17 cellular contexts compared by ENCODE assay signal in genomic region chr1:247494746-247495145, GRCh38. TPM values are rescaled to one million over a fixed set of nuclear protein-coding genes. Genes with fewer than 3 reads are reported as not detected.
DNase-seq lines count a peak whose midpoint lies in the region; ATAC-seq and TF ChIP-seq lines count a peak whose summit lies in the region.
"Had no signal": no experiment of that assay in that cellular context is flagged by ENCODE, and none has a peak within 500 bp of the region (broad histone marks: within the 10 kb centered on the region; RNA-seq: fewer than 3 reads in every experiment).

No MANE protein-coding gene starts in this region.

- no peak overlapping the region for H3K27ac Mint-ChIP-seq in stimulated activated naive B cell treated with anti-CD40 and anti-IgM and Interleukin-4, amounts not matched to agents 10 μg/mL and 1 μg/mL and 100 μg/mL, for 72 hours
- H3K27ac Mint-ChIP-seq in activated T-helper 1 cell treated with anti-CD3 and anti-CD28 coated beads, Interleukin-12 subunit alpha, Interleukin-12 subunit beta, Interleukin-2, Interleukin-4 antibody, amounts not matched to agents 30 ng/mL and 10 ng/mL and 1 ng/mL, durations not matched to agents 14 hours and 24 hours and 36 hours: no peak overlapping the region
- H3K27ac Mint-ChIP-seq: activated T-helper 17 cell treated with anti-CD3 and anti-CD28 coated beads, Interleukin-2, amount 50 U/mL, for 72 hours; CD8-positive, alpha-beta T cell; T-helper 2 cell treated with Interferon-gamma antibody and Interleukin-4, amounts not matched to agents 5 μg/mL and 100 μg/mL, for 36 hours had no signal

- H3K9me3 Mint-ChIP-seq in stimulated activated naive B cell treated with anti-CD40 and anti-IgM and Interleukin-4, amounts not matched to agents 10 μg/mL and 1 μg/mL and 100 μg/mL, for 72 hours: no peaks in the 10 kb centered on the region
- H3K9me3 Mint-ChIP-seq in activated T-helper 1 cell treated with anti-CD3 and anti-CD28 coated beads, Interleukin-12 subunit alpha, Interleukin-12 subunit beta, Interleukin-2, Interleukin-4 antibody, amounts not matched to agents 30 ng/mL and 10 ng/mL and 1 ng/mL, durations not matched to agents 14 hours and 24 hours and 36 hours: no peaks in the 10 kb centered on the region
- H3K9me3 Mint-ChIP-seq: activated T-helper 17 cell treated with anti-CD3 and anti-CD28 coated beads, Interleukin-2, amount 50 U/mL, for 72 hours; CD8-positive, alpha-beta T cell; T-helper 2 cell treated with Interferon-gamma antibody and Interleukin-4, amounts not matched to agents 5 μg/mL and 100 μg/mL, for 36 hours had no signal

- H3K9me3 ChIP-seq in right atrium auricular region: no peaks in the 10 kb centered on the region

- no peak for TF ChIP-seq CTCF in right atrium auricular region (IDR thresholded peaks at IDR 0.05)

- ATAC-seq in GM19467 (IDR thresholded peaks at IDR 0.05; ENCODE audit: unreplicated experiment): peak; percentile 56
- ATAC-seq in HG03565 (IDR thresholded peaks at IDR 0.05; ENCODE audit: unreplicated experiment): peak; percentile 48
- ATAC-seq in stimulated activated naive B cell treated with anti-CD40 and anti-IgM and Interleukin-4, amounts not matched to agents 10 μg/mL and 1 μg/mL and 100 μg/mL, for 72 hours (replicated peaks): peak; percentile 71 to 81
- no peak for ATAC-seq in GM19324 (IDR thresholded peaks at IDR 0.05; ENCODE audit: low FRiP score, unreplicated experiment)
- ATAC-seq: activated T-helper 17 cell treated with anti-CD3 and anti-CD28 coated beads, Interleukin-2, amount 50 U/mL, for 72 hours; CD8-positive, alpha-beta T cell had no signal

- no peaks in the 10 kb centered on the region for H3K27me3 ChIP-seq in right atrium auricular region

- no peaks in the 10 kb centered on the region for H3K4me1 ChIP-seq in right atrium auricular region

- no peaks in the 10 kb centered on the region for H3K36me3 Mint-ChIP-seq in stimulated activated naive B cell treated with anti-CD40 and anti-IgM and Interleukin-4, amounts not matched to agents 10 μg/mL and 1 μg/mL and 100 μg/mL, for 72 hours
- no peaks in the 10 kb centered on the region for H3K36me3 Mint-ChIP-seq in activated T-helper 1 cell treated with anti-CD3 and anti-CD28 coated beads, Interleukin-12 subunit alpha, Interleukin-12 subunit beta, Interleukin-2, Interleukin-4 antibody, amounts not matched to agents 30 ng/mL and 10 ng/mL and 1 ng/mL, durations not matched to agents 14 hours and 24 hours and 36 hours (ENCODE audit: low read depth)
- H3K36me3 Mint-ChIP-seq: CD8-positive, alpha-beta T cell had no signal

- H3K27me3 Mint-ChIP-seq in stimulated activated naive B cell treated with anti-CD40 and anti-IgM and Interleukin-4, amounts not matched to agents 10 μg/mL and 1 μg/mL and 100 μg/mL, for 72 hours: peaks cover 7 to 24% of the 10 kb centered on the region in 2 donors
- H3K27me3 Mint-ChIP-seq in activated T-helper 1 cell treated with anti-CD3 and anti-CD28 coated beads, Interleukin-12 subunit alpha, Interleukin-12 subunit beta, Interleukin-2, Interleukin-4 antibody, amounts not matched to agents 30 ng/mL and 10 ng/mL and 1 ng/mL, durations not matched to agents 14 hours and 24 hours and 36 hours (ENCODE audit: insufficient read depth): peaks cover 9% of the 10 kb centered on the region

- no peak overlapping the region for H3K27ac ChIP-seq in right atrium auricular region

- H3K4me1 Mint-ChIP-seq in stimulated activated naive B cell treated with anti-CD40 and anti-IgM and Interleukin-4, amounts not matched to agents 10 μg/mL and 1 μg/mL and 100 μg/mL, for 72 hours: no peaks in the 10 kb centered on the region
- no peaks in the 10 kb centered on the region for H3K4me1 Mint-ChIP-seq in activated T-helper 1 cell treated with anti-CD3 and anti-CD28 coated beads, Interleukin-12 subunit alpha, Interleukin-12 subunit beta, Interleukin-2, Interleukin-4 antibody, amounts not matched to agents 30 ng/mL and 10 ng/mL and 1 ng/mL, durations not matched to agents 14 hours and 24 hours and 36 hours (ENCODE audit: low read depth)
- H3K4me1 Mint-ChIP-seq: activated T-helper 17 cell treated with anti-CD3 and anti-CD28 coated beads, Interleukin-2, amount 50 U/mL, for 72 hours had no signal

- intact Hi-C loops in activated T-helper 1 cell treated with anti-CD3 and anti-CD28 coated beads, Interleukin-12 subunit alpha, Interleukin-12 subunit beta, Interleukin-2, Interleukin-4 antibody, amounts not matched to agents 30 ng/mL and 10 ng/mL and 1 ng/mL, durations not matched to agents 14 hours and 24 hours and 36 hours (cut with micrococcal nuclease): no loop called here

- DNase-seq in SKM-1 treated with dmso at 0.1 percent for 144 hours (lab: John Stamatoyannopoulos, UW; ENCODE audit: unreplicated experiment): peak; percentile 93
- no peak for DNase-seq in stimulated activated naive B cell treated with anti-CD40 and anti-IgM and Interleukin-4, amounts not matched to agents 10 μg/mL and 1 μg/mL and 100 μg/mL, for 72 hours
- no peak for DNase-seq in activated T-helper 1 cell treated with anti-CD3 and anti-CD28 coated beads, Interleukin-12 subunit alpha, Interleukin-12 subunit beta, Interleukin-2, Interleukin-4 antibody, amounts not matched to agents 30 ng/mL and 10 ng/mL and 1 ng/mL, durations not matched to agents 14 hours and 24 hours and 36 hours (ENCODE audit: low spot score)
- no peak for DNase-seq in right atrium auricular region (ENCODE audit: low spot score)
- DNase-seq: activated CD4-positive, alpha-beta T cell treated with anti-CD3 and anti-CD28 coated beads, Interleukin-2, amount 50 U/mL, for 1 hour; CD8-positive, alpha-beta T cell; NCI-H1092; NCI-H446; small intestine had no signal

- H3K36me3 ChIP-seq in right atrium auricular region: no peaks in the 10 kb centered on the region

- no peak overlapping the region for H3K4me3 ChIP-seq in right atrium auricular region

- no peak overlapping the region for H3K4me3 Mint-ChIP-seq in stimulated activated naive B cell treated with anti-CD40 and anti-IgM and Interleukin-4, amounts not matched to agents 10 μg/mL and 1 μg/mL and 100 μg/mL, for 72 hours
- H3K4me3 Mint-ChIP-seq in activated T-helper 1 cell treated with anti-CD3 and anti-CD28 coated beads, Interleukin-12 subunit alpha, Interleukin-12 subunit beta, Interleukin-2, Interleukin-4 antibody, amounts not matched to agents 30 ng/mL and 10 ng/mL and 1 ng/mL, durations not matched to agents 14 hours and 24 hours and 36 hours: no peak overlapping the region
- H3K4me3 Mint-ChIP-seq: activated T-helper 17 cell treated with anti-CD3 and anti-CD28 coated beads, Interleukin-2, amount 50 U/mL, for 72 hours; CD8-positive, alpha-beta T cell; T-helper 2 cell treated with Interferon-gamma antibody and Interleukin-4, amounts not matched to agents 5 μg/mL and 100 μg/mL, for 36 hours had no signal

RNA-seq across cellular contexts. Expression of gene OR2B11, which starts 36.8 kb away (rescaled TPM):
- not detected in 2 replicates for total RNA-seq in activated T-helper 1 cell treated with anti-CD3 and anti-CD28 coated beads, Interleukin-12 subunit alpha, Interleukin-12 subunit beta, Interleukin-2, Interleukin-4 antibody, amounts not matched to agents 30 ng/mL and 10 ng/mL and 1 ng/mL, durations not matched to agents 14 hours and 24 hours and 36 hours
- not detected for total RNA-seq in right atrium auricular region
- total RNA-seq: activated T-helper 17 cell treated with anti-CD3 and anti-CD28 coated beads, Interleukin-2, amount 50 U/mL, for 72 hours; CD8-positive, alpha-beta T cell; lung microvascular endothelial cell; omental fat pad; RPMI7951 had no signal

RNA-seq across cellular contexts. Expression of gene OR2C3, which starts 41.5 kb away (rescaled TPM):
- not detected in 2 replicates for total RNA-seq in activated T-helper 1 cell treated with anti-CD3 and anti-CD28 coated beads, Interleukin-12 subunit alpha, Interleukin-12 subunit beta, Interleukin-2, Interleukin-4 antibody, amounts not matched to agents 30 ng/mL and 10 ng/mL and 1 ng/mL, durations not matched to agents 14 hours and 24 hours and 36 hours
- total RNA-seq in right atrium auricular region: not detected
- total RNA-seq: activated T-helper 17 cell treated with anti-CD3 and anti-CD28 coated beads, Interleukin-2, amount 50 U/mL, for 72 hours; CD8-positive, alpha-beta T cell; lung microvascular endothelial cell; omental fat pad; RPMI7951 had no signal

RNA-seq across cellular contexts. Expression of gene GCSAML, which starts 54.2 kb away (rescaled TPM):
- 0.16 TPM in 1 of 2 replicates, not detected in the other for total RNA-seq in activated T-helper 1 cell treated with anti-CD3 and anti-CD28 coated beads, Interleukin-12 subunit alpha, Interleukin-12 subunit beta, Interleukin-2, Interleukin-4 antibody, amounts not matched to agents 30 ng/mL and 10 ng/mL and 1 ng/mL, durations not matched to agents 14 hours and 24 hours and 36 hours
- total RNA-seq in right atrium auricular region: not detected
- total RNA-seq: CD8-positive, alpha-beta T cell; lung microvascular endothelial cell had no signal
